Comparison of ENCODE assay signal across 8 cellular contexts in genomic region chr16:88705746-88706287, GRCh38. TPM values are rescaled to one million over a fixed set of nuclear protein-coding genes. Genes with fewer than 3 reads are reported as not detected.
DNase-seq lines count a peak whose midpoint lies in the region; ATAC-seq and TF ChIP-seq lines count a peak whose summit lies in the region.

No MANE protein-coding gene starts in this region.

- H3K36me3 Mint-ChIP-seq in activated CD4-positive, alpha-beta T cell treated with anti-CD3 and anti-CD28 coated beads for 36 hours (ENCODE audit: low read depth) = peaks cover 11% of the 10 kb centered on the region
- no peaks in the 10 kb centered on the region for H3K36me3 Mint-ChIP-seq in neural crest cell (ENCODE audit: low read depth)

- intact Hi-C loops in activated CD4-positive, alpha-beta T cell treated with anti-CD3 and anti-CD28 coated beads for 36 hours (cut with DNase I, micrococcal nuclease) = loop anchor here (1.0 to 2.0 kb wide), 10 partner anchors 20 to 511 kb away; partner anchors contain the start of genes SNAI3 (in 2 of the 2), ZC3H18 (in 2 of the 2), CYBA (in 1 of the 2) and MVD (in 1 of the 2)

- peaks cover 3 to 10% of the 10 kb centered on the region in 2 donors for H3K4me1 ChIP-seq in esophagus (ENCODE audit: control insufficient read depth in 2 of 2, insufficient read depth in 2 of 2, low read length in 1 of 2)

- H3K36me3 ChIP-seq in SK-N-MC (ENCODE audit: insufficient read depth, low read length) = no peaks in the 10 kb centered on the region
- peaks cover 0 to 6% of the 10 kb centered on the region in 2 donors for H3K36me3 ChIP-seq in esophagus (ENCODE audit: control insufficient read depth in 2 of 2, insufficient read depth in 2 of 2, low read length in 1 of 2)

- no peaks in the 10 kb centered on the region for H3K27me3 Mint-ChIP-seq in activated CD4-positive, alpha-beta T cell treated with anti-CD3 and anti-CD28 coated beads for 36 hours
- no peaks in the 10 kb centered on the region for H3K27me3 Mint-ChIP-seq in neural crest cell (ENCODE audit: low read depth)

- H3K9me3 Mint-ChIP-seq in activated CD4-positive, alpha-beta T cell treated with anti-CD3 and anti-CD28 coated beads for 36 hours (ENCODE audit: low read depth) = no peaks in the 10 kb centered on the region
- no peaks in the 10 kb centered on the region for H3K9me3 Mint-ChIP-seq in neural crest cell

- ATAC-seq in activated CD4-positive, alpha-beta T cell treated with anti-CD3 and anti-CD28 coated beads for 36 hours = no peak
- peak; percentile 25 for ATAC-seq in HG02885 (IDR thresholded peaks at IDR 0.05; ENCODE audit: poor library complexity, unreplicated experiment)

- H3K9ac ChIP-seq in SK-N-MC (ENCODE audit: insufficient read length) = peak overlapping the region; percentile 45

- H3K27ac ChIP-seq in SK-N-MC (no peak overlapping the region), esophagus (ENCODE audit: low read depth in 2 of 2, low read length in 1 of 2) (peak overlapping the region; percentile 74 to 92)

- H3K27me3 ChIP-seq in esophagus (ENCODE audit: control insufficient read depth in 1 of 2, insufficient read depth in 2 of 2, low read length in 2 of 2) = no peaks in the 10 kb centered on the region

- peaks cover 45% of the 10 kb centered on the region for H3K4me1 Mint-ChIP-seq in activated CD4-positive, alpha-beta T cell treated with anti-CD3 and anti-CD28 coated beads for 36 hours
- peaks cover 18% of the 10 kb centered on the region for H3K4me1 Mint-ChIP-seq in neural crest cell

- CTCF ChIA-PET in activated CD4-positive, alpha-beta T cell treated with anti-CD3 and anti-CD28 coated beads for 36 hours (lab: Charles Lee) = interaction anchor here (0.6 to 1.1 kb wide), 2 partner anchors 95 to 812 kb away, joined by 3 read pairs; no protein-coding TSS in a partner anchor

- H3K4me3 Mint-ChIP-seq in activated CD4-positive, alpha-beta T cell treated with anti-CD3 and anti-CD28 coated beads for 36 hours = peak overlapping the region; percentile 92
- H3K4me3 Mint-ChIP-seq in neural crest cell = peak overlapping the region; percentile 92

- H3K9me3 ChIP-seq in SK-N-MC (ENCODE audit: low read depth, low read length) (no peaks in the 10 kb centered on the region), esophagus (ENCODE audit: control insufficient read depth in 2 of 2, insufficient read depth in 1 of 2, low read depth in 1 of 2, low read length in 1 of 2) (no peaks in the 10 kb centered on the region)

- POLR2A ChIA-PET in activated CD4-positive, alpha-beta T cell treated with anti-CD3 and anti-CD28 coated beads for 36 hours (lab: Charles Lee) = interaction anchor here (0.6 to 1.6 kb wide), 3 partner anchors 18 to 97 kb away, joined by 3 to 9 read pairs (median 4); no protein-coding TSS in a partner anchor

- DNase-seq in activated CD4-positive, alpha-beta T cell treated with anti-CD3 and anti-CD28 coated beads for 36 hours = peak; percentile 54
- no peak for DNase-seq in activated CD4-positive, alpha-beta T cell treated with anti-CD3 and anti-CD28 coated beads for 1 hour
- DNase-seq in SK-N-MC (ENCODE audit: low read depth, low spot score) (no peak), neural crest cell (ENCODE audit: low read depth, low spot score) (no peak), DMS79 (lab: John Stamatoyannopoulos, UW) (no peak), NCI-H2107 (lab: John Stamatoyannopoulos, UW) (no peak)

- H3K4me3 ChIP-seq in SK-N-MC = peak overlapping the region; percentile 85
- peak overlapping the region; percentile 81 to 91 for H3K4me3 ChIP-seq in esophagus (ENCODE audit: low read depth in 1 of 2, low read length in 2 of 2)

- WGBS in esophagus, 2 donors = 1 to 2% methylated on average over 38 to 67 of the region's 67 CpGs

- peak overlapping the region; percentile 92 for H3K27ac Mint-ChIP-seq in activated CD4-positive, alpha-beta T cell treated with anti-CD3 and anti-CD28 coated beads for 36 hours
- H3K27ac Mint-ChIP-seq in neural crest cell (ENCODE audit: unreplicated experiment) = no peak overlapping the region

- no peak for TF ChIP-seq CTCF in neural crest cell (conservative IDR thresholded peaks at IDR 0.05)

RNA-seq across cellular contexts. Expression of gene RNF166, which starts 0.4 kb away (rescaled TPM):
- total RNA-seq in activated CD4-positive, alpha-beta T cell treated with anti-CD3 and anti-CD28 coated beads for 36 hours = 10 to 100 TPM; 44.0 to 49.7 TPM
- 10 to 100 TPM in 1 of 2 donors, 1 to 10 TPM in 1; 5.2 to 11.7 TPM for polyA plus RNA-seq in esophagus
- total RNA-seq in neural crest cell = 30.7 and 31.3 TPM in 2 replicates

RNA-seq across cellular contexts. Expression of gene CTU2, which starts 0.5 kb away (rescaled TPM):
- total RNA-seq in activated CD4-positive, alpha-beta T cell treated with anti-CD3 and anti-CD28 coated beads for 36 hours = 10 to 100 TPM; 29.6 to 36.2 TPM
- 10 to 100 TPM; 10.4 to 11.0 TPM for polyA plus RNA-seq in esophagus
- total RNA-seq in neural crest cell = 27.4 and 32.1 TPM in 2 replicates

RNA-seq across cellular contexts. Expression of gene SNAI3, which starts 19.5 kb away (rescaled TPM):
- 1 to 10 TPM; 3.6 to 4.1 TPM for total RNA-seq in activated CD4-positive, alpha-beta T cell treated with anti-CD3 and anti-CD28 coated beads for 36 hours
- under 1 TPM; 0.24 to 0.28 TPM for polyA plus RNA-seq in esophagus
- total RNA-seq in neural crest cell = not detected in 2 replicates

RNA-seq across cellular contexts. Expression of gene MVD, which starts 42.9 kb away (rescaled TPM):
- 10 to 100 TPM; 62.8 to 81.1 TPM for total RNA-seq in activated CD4-positive, alpha-beta T cell treated with anti-CD3 and anti-CD28 coated beads for 36 hours
- 100 to 1,000 TPM in 1 of 2 donors, 10 to 100 TPM in 1; 92.5 to 149 TPM for polyA plus RNA-seq in esophagus
- total RNA-seq in neural crest cell = 171 and 196 TPM in 2 replicates

RNA-seq across cellular contexts. Expression of gene CYBA, which starts 55.0 kb away (rescaled TPM):
- 100 to 1,000 TPM; 155 to 200 TPM for total RNA-seq in activated CD4-positive, alpha-beta T cell treated with anti-CD3 and anti-CD28 coated beads for 36 hours
- polyA plus RNA-seq in esophagus = 10 to 100 TPM; 58.5 to 67.8 TPM
- total RNA-seq in neural crest cell = 22.0 and 22.3 TPM in 2 replicates
